1 cellular context compared by ENCODE assay signal in the genomic region with DNA sequence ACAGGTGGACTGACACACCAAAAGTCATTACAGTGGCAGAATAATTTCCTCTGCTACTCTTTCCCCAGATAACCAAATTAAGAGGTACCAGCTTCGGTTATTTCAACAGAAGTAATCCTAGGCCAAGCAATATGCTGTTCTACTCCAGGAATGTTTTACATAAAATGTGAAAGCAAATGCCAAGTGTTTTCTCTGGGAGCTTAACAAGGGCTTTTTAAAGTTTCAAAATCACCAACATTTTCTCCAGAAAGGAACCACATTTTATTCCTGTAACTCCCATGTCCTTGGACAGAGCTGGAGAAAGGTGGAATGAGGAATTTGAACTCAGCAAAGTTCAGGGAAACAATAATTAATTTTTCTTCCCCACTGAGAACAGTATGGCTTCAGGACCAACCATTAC.
TF ChIP-seq lines count a peak whose summit lies in the region.

No MANE protein-coding gene starts in this region.

TF ChIP-seq in HepG2, 621 proteins besides CTCF, POLR2A, EP300 and RAD21:
- no peak for TF ChIP-seq ZNF263 (CRISPR knock-in tag; IDR thresholded peaks at IDR 0.05)
- no peak for TF ChIP-seq PITX1 (CRISPR knock-in tag; IDR thresholded peaks at IDR 0.05)
- TF ChIP-seq ZNF430 (CRISPR knock-in tag; IDR thresholded peaks at IDR 0.05), result no peak
- TF ChIP-seq ZNF136 (CRISPR knock-in tag; IDR thresholded peaks at IDR 0.05; ENCODE audit: low read depth), result no peak
- no peak for TF ChIP-seq ZNF34 (CRISPR knock-in tag; IDR thresholded peaks at IDR 0.05; ENCODE audit: borderline replicate concordance)
- TF ChIP-seq ZSCAN22 (CRISPR knock-in tag; IDR thresholded peaks at IDR 0.05), result no peak
- no peak for TF ChIP-seq HNRNPLL (IDR thresholded peaks at IDR 0.05; ENCODE audit: low read depth, low read length, poor library complexity, severe bottlenecking)
- no peak for TF ChIP-seq ZNF382 (CRISPR knock-in tag; IDR thresholded peaks at IDR 0.05; ENCODE audit: borderline replicate concordance)
- TF ChIP-seq RBAK (CRISPR knock-in tag; IDR thresholded peaks at IDR 0.05), result no peak
- TF ChIP-seq AHR (CRISPR knock-in tag; IDR thresholded peaks at IDR 0.05), result no peak
- TF ChIP-seq THAP8 (CRISPR knock-in tag; IDR thresholded peaks at IDR 0.05; ENCODE audit: borderline replicate concordance), result no peak
- TF ChIP-seq ZFP36L2 (CRISPR knock-in tag; IDR thresholded peaks at IDR 0.05), result no peak
- TF ChIP-seq KDM4B (CRISPR knock-in tag; IDR thresholded peaks at IDR 0.05), result no peak
- TF ChIP-seq, protein P1, sequence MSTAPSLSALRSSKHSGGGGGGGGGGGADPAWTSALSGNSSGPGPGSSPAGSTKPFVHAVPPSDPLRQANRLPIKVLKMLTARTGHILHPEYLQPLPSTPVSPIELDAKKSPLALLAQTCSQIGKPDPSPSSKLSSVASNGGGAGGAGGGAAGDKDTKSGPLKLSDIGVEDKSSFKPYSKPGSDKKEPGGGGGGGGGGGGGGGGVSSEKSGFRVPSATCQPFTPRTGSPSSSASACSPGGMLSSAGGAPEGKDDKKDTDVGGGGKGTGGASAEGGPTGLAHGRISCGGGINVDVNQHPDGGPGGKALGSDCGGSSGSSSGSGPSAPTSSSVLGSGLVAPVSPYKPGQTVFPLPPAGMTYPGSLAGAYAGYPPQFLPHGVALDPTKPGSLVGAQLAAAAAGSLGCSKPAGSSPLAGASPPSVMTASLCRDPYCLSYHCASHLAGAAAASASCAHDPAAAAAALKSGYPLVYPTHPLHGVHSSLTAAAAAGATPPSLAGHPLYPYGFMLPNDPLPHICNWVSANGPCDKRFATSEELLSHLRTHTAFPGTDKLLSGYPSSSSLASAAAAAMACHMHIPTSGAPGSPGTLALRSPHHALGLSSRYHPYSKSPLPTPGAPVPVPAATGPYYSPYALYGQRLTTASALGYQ (CRISPR knock-in tag; IDR thresholded peaks at IDR 0.05), result no peak
- TF ChIP-seq ATF3 (CRISPR knock-in tag; IDR thresholded peaks at IDR 0.05), result no peak
- TF ChIP-seq GRHL1 (CRISPR knock-in tag; conservative IDR thresholded peaks at IDR 0.05), result no peak
- TF ChIP-seq, protein P2, sequence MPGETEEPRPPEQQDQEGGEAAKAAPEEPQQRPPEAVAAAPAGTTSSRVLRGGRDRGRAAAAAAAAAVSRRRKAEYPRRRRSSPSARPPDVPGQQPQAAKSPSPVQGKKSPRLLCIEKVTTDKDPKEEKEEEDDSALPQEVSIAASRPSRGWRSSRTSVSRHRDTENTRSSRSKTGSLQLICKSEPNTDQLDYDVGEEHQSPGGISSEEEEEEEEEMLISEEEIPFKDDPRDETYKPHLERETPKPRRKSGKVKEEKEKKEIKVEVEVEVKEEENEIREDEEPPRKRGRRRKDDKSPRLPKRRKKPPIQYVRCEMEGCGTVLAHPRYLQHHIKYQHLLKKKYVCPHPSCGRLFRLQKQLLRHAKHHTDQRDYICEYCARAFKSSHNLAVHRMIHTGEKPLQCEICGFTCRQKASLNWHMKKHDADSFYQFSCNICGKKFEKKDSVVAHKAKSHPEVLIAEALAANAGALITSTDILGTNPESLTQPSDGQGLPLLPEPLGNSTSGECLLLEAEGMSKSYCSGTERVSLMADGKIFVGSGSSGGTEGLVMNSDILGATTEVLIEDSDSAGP (CRISPR knock-in tag; IDR thresholded peaks at IDR 0.05; ENCODE audit: borderline replicate concordance), result no peak
- no peak for TF ChIP-seq TOPORS (CRISPR knock-in tag; IDR thresholded peaks at IDR 0.05)
TF ChIP-seq in HepG2: peak in this region for 0.
